In the genomic region with DNA sequence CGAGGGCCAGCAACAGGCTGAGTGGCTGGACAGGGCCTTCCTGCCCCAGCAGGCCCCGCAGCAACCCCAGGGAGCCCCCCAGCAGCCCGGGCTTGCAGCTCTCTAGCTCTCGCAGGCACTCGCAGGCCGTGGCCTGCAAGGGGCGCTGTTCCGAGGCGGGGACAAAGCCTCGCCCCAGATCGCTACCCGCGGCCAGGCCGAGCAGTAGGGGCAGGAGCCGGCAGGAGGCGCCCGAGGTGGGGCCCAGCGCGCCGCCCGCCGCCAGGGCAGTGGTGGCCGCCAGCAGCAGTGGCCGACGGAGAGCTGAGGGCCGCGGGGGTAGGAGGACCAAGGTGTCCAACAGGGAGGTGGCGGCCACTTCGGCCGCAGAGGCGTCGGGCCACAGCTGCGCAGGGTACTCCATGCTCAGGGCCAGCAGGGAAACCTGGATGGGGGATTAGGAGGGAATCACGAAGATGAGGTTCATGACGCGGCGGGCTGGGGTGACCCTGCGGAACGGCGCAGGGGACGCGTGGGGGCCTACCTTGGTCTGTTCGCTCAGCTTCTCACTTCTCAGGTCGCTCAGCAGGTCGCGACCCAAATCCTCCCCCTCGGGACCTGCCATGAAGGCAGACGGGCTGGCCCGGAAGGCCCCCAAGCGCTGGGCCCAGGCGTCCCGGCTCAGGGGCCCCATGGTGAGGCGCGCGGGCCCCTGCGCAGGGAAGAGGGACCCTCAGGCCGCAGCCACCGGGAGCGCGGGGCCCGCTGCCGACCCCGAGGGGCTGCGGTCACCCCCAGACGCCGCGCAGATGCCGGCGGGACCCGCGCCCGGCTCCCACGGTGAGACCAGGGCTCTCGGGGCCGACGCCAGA, we compare ENCODE assay signal across 8 cellular contexts. TPM values are rescaled to one million over a fixed set of nuclear protein-coding genes. Genes with fewer than 3 reads are reported as not detected.
DNase-seq lines count a peak whose midpoint lies in the region; ATAC-seq and TF ChIP-seq lines count a peak whose summit lies in the region.

No MANE protein-coding gene starts in this region.

- TF ChIP-seq CTCF in lower lobe of right lung (IDR thresholded peaks at IDR 0.05): peak; percentile 99

- peak overlapping the region; percentile 73 for H3K4me3 ChIP-seq in lower lobe of right lung

- CTCF ChIA-PET in activated CD4-positive, alpha-beta memory T cell treated with anti-CD3 and anti-CD28 coated beads, Interleukin-2, amount 10 ng/mL, durations not matched to agents 7 days and 5 days (lab: Charles Lee): interaction anchor here (0.6 to 5.3 kb wide), 51 partner anchors 10 to 518 kb away, joined by 3 to 126 read pairs (median 5); a partner anchor contains a TSS

- H3K36me3 ChIP-seq in lower lobe of right lung: peaks cover 36% of the 10 kb centered on the region

- POLR2A ChIA-PET in activated CD4-positive, alpha-beta memory T cell treated with anti-CD3 and anti-CD28 coated beads, Interleukin-2, amount 10 ng/mL, durations not matched to agents 7 days and 5 days (lab: Charles Lee): interaction anchor here (0.6 to 5.3 kb wide), 28 partner anchors 10 to 1702 kb away, joined by 3 to 32 read pairs (median 4); a partner anchor contains a TSS

- H3K4me1 Mint-ChIP-seq in activated CD4-positive, alpha-beta memory T cell treated with anti-CD3 and anti-CD28 coated beads, Interleukin-2, amount 10 ng/mL, durations not matched to agents 7 days and 5 days: peaks cover 24% of the 10 kb centered on the region

- H3K27me3 Mint-ChIP-seq in activated CD4-positive, alpha-beta memory T cell treated with anti-CD3 and anti-CD28 coated beads, Interleukin-2, amount 10 ng/mL, durations not matched to agents 7 days and 5 days: peaks cover 18% of the 10 kb centered on the region

- H3K9me3 Mint-ChIP-seq in activated CD4-positive, alpha-beta memory T cell treated with anti-CD3 and anti-CD28 coated beads, Interleukin-2, amount 10 ng/mL, durations not matched to agents 7 days and 5 days: no peaks in the 10 kb centered on the region

- no peaks in the 10 kb centered on the region for H3K9me3 ChIP-seq in lower lobe of right lung

- peaks cover 16% of the 10 kb centered on the region for H3K36me3 Mint-ChIP-seq in activated CD4-positive, alpha-beta memory T cell treated with anti-CD3 and anti-CD28 coated beads, Interleukin-2, amount 10 ng/mL, durations not matched to agents 7 days and 5 days (ENCODE audit: low read depth)

- peak; percentile 97 for DNase-seq in 8988T
- peak; percentile 74 for DNase-seq in NCI-H510A treated with DMSO at 0.1 percent for 48 hours (lab: John Stamatoyannopoulos, UW)
- peak; percentile 88 for DNase-seq in activated CD4-positive, alpha-beta memory T cell treated with anti-CD3 and anti-CD28 coated beads, Interleukin-2, amount 10 ng/mL, durations not matched to agents 7 days and 5 days
- DNase-seq in ecto neural progenitor cell (ENCODE audit: low spot score): peak; percentile 93
- peak; percentile 91 for DNase-seq in lower lobe of right lung
- peak; percentile 28 to 67 (median 51) for DNase-seq in stimulated activated CD4-positive, alpha-beta T cell treated with anti-CD3 and anti-CD28 coated beads, TNF-alpha, amount 100 ng/mL, for 1 hour (ENCODE audit: low read depth in 3 of 3, low spot score in 1 of 3)

- intact Hi-C loops in lower lobe of right lung (cut with DNase I): no loop called here

- H3K27ac Mint-ChIP-seq in activated CD4-positive, alpha-beta memory T cell treated with anti-CD3 and anti-CD28 coated beads, Interleukin-2, amount 10 ng/mL, durations not matched to agents 7 days and 5 days: peak overlapping the region; percentile 74

- peaks cover 4% of the 10 kb centered on the region for H3K27me3 ChIP-seq in lower lobe of right lung (ENCODE audit: low read depth)

- ATAC-seq in GM18498 (IDR thresholded peaks at IDR 0.05; ENCODE audit: unreplicated experiment): peak; percentile 61
- ATAC-seq in HG03064 (IDR thresholded peaks at IDR 0.05; ENCODE audit: low read depth, unreplicated experiment): peak; percentile 35
- peak; percentile 91 to 93 for ATAC-seq in lower lobe of right lung

- peak overlapping the region; percentile 86 for H3K4me3 Mint-ChIP-seq in activated CD4-positive, alpha-beta memory T cell treated with anti-CD3 and anti-CD28 coated beads, Interleukin-2, amount 10 ng/mL, durations not matched to agents 7 days and 5 days

- peaks cover 45% of the 10 kb centered on the region for H3K4me1 ChIP-seq in lower lobe of right lung

- peak overlapping the region; percentile 94 for H3K27ac ChIP-seq in lower lobe of right lung

RNA-seq across cellular contexts. Expression of a gene that starts 0.6 kb away (rescaled TPM):
- total RNA-seq in activated CD4-positive, alpha-beta memory T cell treated with anti-CD3 and anti-CD28 coated beads, Interleukin-2, amount 10 ng/mL, durations not matched to agents 7 days and 5 days: 10 to 100 TPM; 21.2 to 21.5 TPM
- total RNA-seq in lower lobe of right lung: 46.3 TPM

RNA-seq across cellular contexts. Expression of a gene that starts 6.7 kb away (rescaled TPM):
- not detected for total RNA-seq in activated CD4-positive, alpha-beta memory T cell treated with anti-CD3 and anti-CD28 coated beads, Interleukin-2, amount 10 ng/mL, durations not matched to agents 7 days and 5 days
- 0.89 TPM for total RNA-seq in lower lobe of right lung

RNA-seq across cellular contexts. Expression of a gene that starts 53.6 kb away (rescaled TPM):
- 1 to 10 TPM in 1 of 2 experiments, under 1 TPM in 1; 0.83 to 1.6 TPM for total RNA-seq in activated CD4-positive, alpha-beta memory T cell treated with anti-CD3 and anti-CD28 coated beads, Interleukin-2, amount 10 ng/mL, durations not matched to agents 7 days and 5 days
- total RNA-seq in lower lobe of right lung: 0.47 TPM

RNA-seq across cellular contexts. Expression of a gene that starts 59.5 kb away (rescaled TPM):
- 10 to 100 TPM; 80.3 to 81.9 TPM for total RNA-seq in activated CD4-positive, alpha-beta memory T cell treated with anti-CD3 and anti-CD28 coated beads, Interleukin-2, amount 10 ng/mL, durations not matched to agents 7 days and 5 days
- total RNA-seq in lower lobe of right lung: 44.4 TPM

Comparison
In these comparisons a context has a peak if more than half of its experiments do, and no peak if none do; other contexts are left out.
1. Peak in every context shown above with its lines: DNase-seq, ATAC-seq, H3K4me3 ChIP-seq and H3K27ac ChIP-seq.
2. ATAC-seq: peak in every context shown above with its lines; median percentile 92 in lower lobe of right lung; 61 in GM18498; 35 in HG03064.